9 cellular contexts compared by ENCODE assay signal in the genomic region with DNA sequence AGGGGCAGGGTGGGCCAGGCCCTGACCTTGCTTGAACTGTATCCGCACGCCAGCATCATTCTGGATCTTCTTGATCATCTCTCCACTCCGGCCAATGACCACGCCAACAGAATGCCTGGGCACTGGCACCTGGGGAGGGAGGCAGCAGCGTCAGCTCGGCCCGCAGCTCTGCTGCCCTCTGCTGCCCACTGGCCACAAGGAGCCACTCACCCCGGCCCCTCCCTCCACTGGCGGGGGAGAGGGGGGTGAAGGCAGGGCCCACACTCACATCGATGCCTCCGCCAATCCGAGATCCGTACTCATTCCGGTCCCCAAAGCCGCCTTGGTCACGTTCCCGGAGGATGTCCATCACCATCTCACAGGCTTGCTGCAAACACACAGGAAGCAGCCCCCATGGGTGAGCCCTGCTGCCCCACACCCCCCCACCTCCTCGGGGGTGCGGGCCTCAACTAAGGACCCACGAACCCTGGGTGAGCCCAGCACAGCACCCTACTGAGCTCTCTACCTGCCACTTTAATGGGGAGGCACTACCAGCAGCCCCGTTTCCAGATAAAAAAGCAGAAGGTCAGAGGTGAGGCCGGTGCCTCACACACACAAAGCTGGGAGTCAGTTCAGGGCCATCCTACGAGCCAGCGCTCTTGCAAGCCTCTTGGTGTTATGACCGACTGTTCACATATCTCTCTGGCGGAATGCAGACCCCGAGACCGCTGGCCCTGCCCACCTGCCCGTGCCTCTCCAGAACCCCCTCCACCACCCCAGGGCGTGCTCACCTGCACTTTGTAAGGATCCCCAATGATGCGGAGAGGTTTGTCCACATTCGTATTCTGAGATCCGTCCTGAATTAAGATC. TPM values are rescaled to one million over a fixed set of nuclear protein-coding genes. Genes with fewer than 3 reads are reported as not detected.
DNase-seq lines count a peak whose midpoint lies in the region; ATAC-seq and TF ChIP-seq lines count a peak whose summit lies in the region.
"Had no signal": no experiment of that assay in that cellular context is flagged by ENCODE, and none has a peak within 500 bp of the region (broad histone marks: within the 10 kb centered on the region; RNA-seq: fewer than 3 reads in every experiment).

No MANE protein-coding gene starts in this region.

- CTCF ChIA-PET in SK-N-SH (lab: Yijun Ruan, JAX), result interaction anchor here (0.6 to 1.5 kb wide), 2 partner anchors 25 to 98 kb away, joined by 3 read pairs; a partner anchor contains a TSS

- H4K20me1 ChIP-seq in DND-41 (ENCODE audit: insufficient read depth, low read length), result peaks cover 88% of the 10 kb centered on the region
- peaks cover 55% of the 10 kb centered on the region for H4K20me1 ChIP-seq in SK-N-SH (ENCODE audit: insufficient read depth)

- H3K27ac ChIP-seq in DND-41 (ENCODE audit: low read length) (no peak overlapping the region), SK-N-SH (ENCODE audit: low read depth in 2 of 2, low read length in 1 of 2) (no peak overlapping the region)

- H3K79me2 ChIP-seq in DND-41 (ENCODE audit: insufficient read depth, low read length), result peaks cover 54% of the 10 kb centered on the region
- peaks cover 49% of the 10 kb centered on the region for H3K79me2 ChIP-seq in SK-N-SH (ENCODE audit: insufficient read depth)

- H3K27me3 ChIP-seq in DND-41 (ENCODE audit: insufficient read depth, low read length, poor library complexity) (no peaks in the 10 kb centered on the region), SK-N-SH (ENCODE audit: insufficient read depth) (no peaks in the 10 kb centered on the region)

- WGBS in SK-N-SH (ENCODE audit: low lambda C conversion rate), result 83% methylated on average over 14 of the region's 33 CpGs

- no peaks in the 10 kb centered on the region for H3F3A ChIP-seq in SK-N-SH (replicated peaks; ENCODE audit: insufficient read depth)

- POLR2A ChIA-PET in SK-N-SH (lab: Yijun Ruan, JAX), result no interaction called here

- H3K4me1 ChIP-seq in DND-41 (ENCODE audit: insufficient read depth, low read length), result peaks cover 17% of the 10 kb centered on the region
- H3K4me1 ChIP-seq in SK-N-SH (ENCODE audit: control insufficient read depth in 1 of 2, insufficient read depth in 2 of 2, low read depth in 1 of 2, low read length in 1 of 2), result peaks cover 1 to 4% of the 10 kb centered on the region in 2 experiments; a peak in 1 of 4 replicates

- TF ChIP-seq CTCF in DND-41 (IDR thresholded peaks at IDR 0.05; ENCODE audit: borderline replicate concordance, extremely low read depth, low read length, poor library complexity, severe bottlenecking), result peak; percentile 17
- peak; percentile 57 for TF ChIP-seq CTCF in SK-N-SH (IDR thresholded peaks at IDR 0.05)
- TF ChIP-seq CTCF in fibroblast of pulmonary artery (IDR thresholded peaks at IDR 0.05; ENCODE audit: low read length, missing control alignments), result peak; percentile 38

- no peaks in the 10 kb centered on the region for H3K9me3 ChIP-seq in DND-41 (ENCODE audit: insufficient read depth, low read length, severe bottlenecking)
- H3K9me3 ChIP-seq in SK-N-SH, result no peaks in the 10 kb centered on the region

- H2AFZ ChIP-seq in DND-41 (ENCODE audit: low read depth, low read length), result no peak overlapping the region
- H2AFZ ChIP-seq in SK-N-SH (ENCODE audit: low read depth), result no peak overlapping the region

- no peaks in the 10 kb centered on the region for H3K9me2 ChIP-seq in SK-N-SH

- H3K36me3 ChIP-seq in DND-41 (ENCODE audit: insufficient read depth, low read length) (peaks cover 92% of the 10 kb centered on the region), SK-N-SH (replicated peaks in 1 of 2; ENCODE audit: control insufficient read depth in 1 of 2, insufficient read depth in 2 of 2, low read length in 1 of 2) (peaks cover 27 to 84% of the 10 kb centered on the region in 2 experiments)

- H3K4me2 ChIP-seq in DND-41 (ENCODE audit: insufficient read depth, low read length) (no peak overlapping the region), SK-N-SH (no peak overlapping the region)

- no peak overlapping the region for H3K4me3 ChIP-seq in DND-41 (ENCODE audit: low read depth in 1 of 2, low read length in 2 of 2)
- no peak overlapping the region for H3K4me3 ChIP-seq in SK-N-SH (ENCODE audit: low read depth in 2 of 2, low read length in 1 of 2)
- H3K4me3 ChIP-seq in fibroblast of pulmonary artery (replicated peaks; ENCODE audit: low read depth, low read length), result no peak overlapping the region

- peak; percentile 50 for TF ChIP-seq RAD21 in SK-N-SH (IDR thresholded peaks at IDR 0.05; ENCODE audit: low read length)

- DNase-seq in DND-41, result no peak
- DNase-seq in SK-N-SH, result peak; percentile 84
- DNase-seq in fibroblast of pulmonary artery (ENCODE audit: low read depth), result peak; percentile 28
- DNase-seq in nucleus accumbens (lab: John Stamatoyannopoulos, UW), result peak in 39 of 56 donors; percentile 2 to 75 (median 37)
- no peak for DNase-seq in NCI-H146 treated with DMSO at 0.1 percent for 48 hours (lab: John Stamatoyannopoulos, UW; ENCODE audit: unreplicated experiment)
- DNase-seq in activated CD4-positive, alpha-beta T cell treated with anti-CD3 and anti-CD28 coated beads for 1 hour, result no peak
- DNase-seq: NCI-H524 had no signal

- TF ChIP-seq EP300 in SK-N-SH (IDR thresholded peaks at IDR 0.05; ENCODE audit: borderline replicate concordance in 1 of 2, low read depth in 1 of 2, low read length in 1 of 2), result no peak

- H3K9ac ChIP-seq in DND-41 (ENCODE audit: low read depth, low read length), result no peak overlapping the region
- no peak overlapping the region for H3K9ac ChIP-seq in SK-N-SH

- ATAC-seq in DND-41 (ENCODE audit: insufficient read depth, low read depth) (no peak), HG02588 (IDR thresholded peaks at IDR 0.05; ENCODE audit: unreplicated experiment) (no peak), GM18870 (IDR thresholded peaks at IDR 0.05; ENCODE audit: unreplicated experiment) (no peak)

TF ChIP-seq in SK-N-SH, 30 proteins besides CTCF, POLR2A, EP300 and RAD21:
- TF ChIP-seq SMC3 (IDR thresholded peaks at IDR 0.05; ENCODE audit: low read depth, low read length) (peak; percentile 43; the same call in 1 of the 2 replicates), ELF1 (IDR thresholded peaks at IDR 0.05) (no peak)
- TF ChIP-seq, protein P1, sequence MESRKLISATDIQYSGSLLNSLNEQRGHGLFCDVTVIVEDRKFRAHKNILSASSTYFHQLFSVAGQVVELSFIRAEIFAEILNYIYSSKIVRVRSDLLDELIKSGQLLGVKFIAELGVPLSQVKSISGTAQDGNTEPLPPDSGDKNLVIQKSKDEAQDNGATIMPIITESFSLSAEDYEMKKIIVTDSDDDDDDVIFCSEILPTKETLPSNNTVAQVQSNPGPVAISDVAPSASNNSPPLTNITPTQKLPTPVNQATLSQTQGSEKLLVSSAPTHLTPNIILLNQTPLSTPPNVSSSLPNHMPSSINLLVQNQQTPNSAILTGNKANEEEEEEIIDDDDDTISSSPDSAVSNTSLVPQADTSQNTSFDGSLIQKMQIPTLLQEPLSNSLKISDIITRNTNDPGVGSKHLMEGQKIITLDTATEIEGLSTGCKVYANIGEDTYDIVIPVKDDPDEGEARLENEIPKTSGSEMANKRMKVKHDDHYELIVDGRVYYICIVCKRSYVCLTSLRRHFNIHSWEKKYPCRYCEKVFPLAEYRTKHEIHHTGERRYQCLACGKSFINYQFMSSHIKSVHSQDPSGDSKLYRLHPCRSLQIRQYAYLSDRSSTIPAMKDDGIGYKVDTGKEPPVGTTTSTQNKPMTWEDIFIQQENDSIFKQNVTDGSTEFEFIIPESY (IDR thresholded peaks at IDR 0.05; ENCODE audit: borderline replicate concordance, low read depth), result no peak
TF ChIP-seq in SK-N-SH: peak in this region for 1.

RNA-seq across cellular contexts. Expression of a gene that starts 6.7 kb away (rescaled TPM):
- polyA plus RNA-seq in SK-N-SH (2012; rRNA removed), result 57.1 and 96.8 TPM in 2 replicates
- 50.4 and 82.3 TPM in 2 replicates for polyA plus RNA-seq in SK-N-SH (2012; cell fraction: cytosol; rRNA removed)
- polyA plus RNA-seq in SK-N-SH (2012; cell fraction: nucleus; rRNA removed), result 78.4 and 95.7 TPM in 2 replicates

RNA-seq across cellular contexts. Expression of a gene that starts 15.6 kb away (rescaled TPM):
- 0.06 and 0.12 TPM in 2 replicates for polyA plus RNA-seq in SK-N-SH (2012; rRNA removed)
- 0.03 and 0.05 TPM in 2 replicates for polyA plus RNA-seq in SK-N-SH (2012; cell fraction: cytosol; rRNA removed)
- 0.25 and 0.31 TPM in 2 replicates for polyA plus RNA-seq in SK-N-SH (2012; cell fraction: nucleus; rRNA removed)

RNA-seq across cellular contexts. Expression of a gene that starts 25.0 kb away (rescaled TPM):
- polyA plus RNA-seq in SK-N-SH (2012; rRNA removed), result 80.1 and 104 TPM in 2 replicates
- 86.3 and 98.8 TPM in 2 replicates for polyA plus RNA-seq in SK-N-SH (2012; cell fraction: cytosol; rRNA removed)
- polyA plus RNA-seq in SK-N-SH (2012; cell fraction: nucleus; rRNA removed), result 107 and 113 TPM in 2 replicates

RNA-seq across cellular contexts. Expression of a gene that starts 41.7 kb away (rescaled TPM):
- polyA plus RNA-seq in SK-N-SH (2012; rRNA removed), result 9.4 and 10.9 TPM in 2 replicates
- 6.3 and 9.1 TPM in 2 replicates for polyA plus RNA-seq in SK-N-SH (2012; cell fraction: cytosol; rRNA removed)
- polyA plus RNA-seq in SK-N-SH (2012; cell fraction: nucleus; rRNA removed), result 27.1 and 28.0 TPM in 2 replicates

RNA-seq across cellular contexts. Expression of a gene that starts 42.2 kb away (rescaled TPM):
- polyA plus RNA-seq in SK-N-SH (2012; rRNA removed), result 0.41 and 0.59 TPM in 2 replicates
- 0.32 and 0.38 TPM in 2 replicates for polyA plus RNA-seq in SK-N-SH (2012; cell fraction: cytosol; rRNA removed)
- polyA plus RNA-seq in SK-N-SH (2012; cell fraction: nucleus; rRNA removed), result 0.74 and 0.88 TPM in 2 replicates

Comparison
In these comparisons a context has a peak if more than half of its experiments do, and no peak if none do; other contexts are left out.
1. DNase-seq: peak in SK-N-SH (single experiment), fibroblast of pulmonary artery (single experiment) and nucleus accumbens (39 of 56); none in DND-41 (single experiment), NCI-H146 treated with DMSO at 0.1 percent for 48 hours (single experiment) and activated CD4-positive, alpha-beta T cell treated with anti-CD3 and anti-CD28 coated beads for 1 hour (single experiment).
2. Peak in every context shown above with its lines, with median percentiles within 50 percentile points of each other: CTCF ChIP-seq.